ENCODE assay signal across 9 cellular contexts in genomic region chr5:124806026-124806856, GRCh38. TPM values are rescaled to one million over a fixed set of nuclear protein-coding genes. Genes with fewer than 3 reads are reported as not detected.
DNase-seq lines count a peak whose midpoint lies in the region; ATAC-seq, FAIRE-seq and TF ChIP-seq lines count a peak whose summit lies in the region.
"Had no signal": no experiment of that assay in that cellular context is flagged by ENCODE, and none has a peak within 500 bp of the region (broad histone marks: within the 10 kb centered on the region; RNA-seq: fewer than 3 reads in every experiment).

No MANE protein-coding gene starts in this region.

- no peaks in the 10 kb centered on the region for H3K27me3 Mint-ChIP-seq in neural crest cell (ENCODE audit: low read depth)
- H3K27me3 Mint-ChIP-seq in activated CD4-positive, alpha-beta T cell treated with anti-CD3 and anti-CD28 coated beads, Interleukin-2, amount 10 ng/mL, durations not matched to agents 7 days and 5 days, result no peaks in the 10 kb centered on the region
- H3K27me3 Mint-ChIP-seq: brain had no signal

- no peaks in the 10 kb centered on the region for H3K79me2 ChIP-seq in OCI-LY7 (ENCODE audit: insufficient read depth, low read depth, low read length)

- no peaks in the 10 kb centered on the region for H3K36me3 ChIP-seq in OCI-LY7 (ENCODE audit: insufficient read depth, low read length)

- POLR2A ChIA-PET in OCI-LY7 (lab: Charles Lee), result interaction anchor here (0.7 to 1.1 kb wide), 4 partner anchors 18 to 356 kb away, joined by 3 to 4 read pairs (median 3); no protein-coding TSS in a partner anchor
- POLR2A ChIA-PET in activated CD4-positive, alpha-beta T cell treated with anti-CD3 and anti-CD28 coated beads, Interleukin-2, amount 10 ng/mL, durations not matched to agents 7 days and 5 days (lab: Charles Lee), result no interaction called here

- H3K4me3 ChIP-seq in OCI-LY7 (ENCODE audit: low read depth, low read length, poor library complexity, severe bottlenecking), result no peak overlapping the region

- intact Hi-C loops in OCI-LY7 (cut with micrococcal nuclease; ENCODE audit: unreplicated experiment), result no loop called here

- DNase-seq in HTR-8/SVneo (ENCODE audit: insufficient read length, low spot score) (peak; percentile 42), OCI-LY7 (ENCODE audit: low spot score) (no peak), fibroblast of the conjunctiva (ENCODE audit: low read depth) (peak; percentile 54), neural crest cell (ENCODE audit: low read depth, low spot score) (peak; percentile 45), T1000 (lab: John Stamatoyannopoulos, UW) (no peak)
- DNase-seq in activated CD4-positive, alpha-beta T cell treated with anti-CD3 and anti-CD28 coated beads, Interleukin-2, amount 10 ng/mL, durations not matched to agents 7 days and 5 days, result no peak

- no peak overlapping the region for H3K4me2 ChIP-seq in OCI-LY7 (ENCODE audit: low read length)

- peaks cover 60% of the 10 kb centered on the region for H3K4me1 Mint-ChIP-seq in neural crest cell
- no peaks in the 10 kb centered on the region for H3K4me1 Mint-ChIP-seq in activated CD4-positive, alpha-beta T cell treated with anti-CD3 and anti-CD28 coated beads, Interleukin-2, amount 10 ng/mL, durations not matched to agents 7 days and 5 days

- no peaks in the 10 kb centered on the region for H3K9me3 ChIP-seq in OCI-LY7 (ENCODE audit: low read length)

- peak overlapping the region; percentile 30; the same call in 1 of the 2 replicates for H2AFZ ChIP-seq in OCI-LY7 (ENCODE audit: low read length)

- no peaks in the 10 kb centered on the region for H3K9me3 Mint-ChIP-seq in neural crest cell
- no peaks in the 10 kb centered on the region for H3K9me3 Mint-ChIP-seq in activated CD4-positive, alpha-beta T cell treated with anti-CD3 and anti-CD28 coated beads, Interleukin-2, amount 10 ng/mL, durations not matched to agents 7 days and 5 days

- no peak for FAIRE-seq in HTR-8/SVneo (lab: Jason Lieb, UNC)

- H3K9me2 ChIP-seq in OCI-LY7 (ENCODE audit: insufficient read depth, low read length), result no peaks in the 10 kb centered on the region

- H3K27ac Mint-ChIP-seq in neural crest cell (ENCODE audit: unreplicated experiment), result no peak overlapping the region
- no peak overlapping the region for H3K27ac Mint-ChIP-seq in activated CD4-positive, alpha-beta T cell treated with anti-CD3 and anti-CD28 coated beads, Interleukin-2, amount 10 ng/mL, durations not matched to agents 7 days and 5 days

- no peak overlapping the region for H3K27ac ChIP-seq in OCI-LY7 (ENCODE audit: low read depth, low read length, poor library complexity, severe bottlenecking)

- TF ChIP-seq CTCF in OCI-LY7 (conservative IDR thresholded peaks at IDR 0.05; ENCODE audit: low read length), result no peak
- TF ChIP-seq CTCF in neural crest cell (conservative IDR thresholded peaks at IDR 0.05), result no peak

- H3K36me3 Mint-ChIP-seq in neural crest cell (ENCODE audit: low read depth), result no peaks in the 10 kb centered on the region
- no peaks in the 10 kb centered on the region for H3K36me3 Mint-ChIP-seq in activated CD4-positive, alpha-beta T cell treated with anti-CD3 and anti-CD28 coated beads, Interleukin-2, amount 10 ng/mL, durations not matched to agents 7 days and 5 days (ENCODE audit: low read depth)
- H3K36me3 Mint-ChIP-seq: brain had no signal

- no peaks in the 10 kb centered on the region for H3K4me1 ChIP-seq in OCI-LY7 (ENCODE audit: insufficient read depth, low read length, poor library complexity, severe bottlenecking)

- no TSS peak for BruUV-seq in OCI-LY7 (replicated peaks; lab: Mats Ljungman, UMichigan)

- H4K20me1 ChIP-seq in OCI-LY7 (ENCODE audit: insufficient read depth, low read length), result no peaks in the 10 kb centered on the region

- CTCF ChIA-PET in OCI-LY7 (lab: Charles Lee; ENCODE audit: unreplicated experiment), result no interaction called here
- CTCF ChIA-PET in activated CD4-positive, alpha-beta T cell treated with anti-CD3 and anti-CD28 coated beads, Interleukin-2, amount 10 ng/mL, durations not matched to agents 7 days and 5 days (lab: Charles Lee), result no interaction called here

- no peak for ATAC-seq in GM19324 (IDR thresholded peaks at IDR 0.05; ENCODE audit: low FRiP score, unreplicated experiment)
- ATAC-seq in HG03378 (IDR thresholded peaks at IDR 0.05; ENCODE audit: unreplicated experiment), result no peak

- H3K4me3 Mint-ChIP-seq in neural crest cell, result no peak overlapping the region
- H3K4me3 Mint-ChIP-seq in activated CD4-positive, alpha-beta T cell treated with anti-CD3 and anti-CD28 coated beads, Interleukin-2, amount 10 ng/mL, durations not matched to agents 7 days and 5 days, result no peak overlapping the region

RNA-seq across cellular contexts. Expression of gene ZNF608, which starts 59.8 kb away (rescaled TPM):
- total RNA-seq in OCI-LY7 (2014; rRNA removed; shearing (Covaris generic)), result 22.6 and 25.7 TPM in 2 replicates
- total RNA-seq in OCI-LY7 (2022) (58.8 and 61.4 TPM in 2 replicates), neural crest cell (106 and 107 TPM in 2 replicates)
- not detected for total RNA-seq in activated CD4-positive, alpha-beta T cell treated with anti-CD3 and anti-CD28 coated beads, Interleukin-2, amount 10 ng/mL, durations not matched to agents 7 days and 5 days

Comparison
In these comparisons a context has a peak if more than half of its experiments do, and no peak if none do; other contexts are left out.
1. DNase-seq: peak in HTR-8/SVneo (single experiment), fibroblast of the conjunctiva (single experiment) and neural crest cell (single experiment); none in OCI-LY7 (single experiment), activated CD4-positive, alpha-beta T cell treated with anti-CD3 and anti-CD28 coated beads, Interleukin-2, amount 10 ng/mL, durations not matched to agents 7 days and 5 days (single experiment) and T1000 (single experiment).
2. RNA of gene ZNF608, which starts 59.8 kb away (total RNA-seq): 106 to 107 TPM in neural crest cell and 22.6 to 61.4 TPM in OCI-LY7; not detected in activated CD4-positive, alpha-beta T cell treated with anti-CD3 and anti-CD28 coated beads, Interleukin-2, amount 10 ng/mL, durations not matched to agents 7 days and 5 days; every median in the first group is over 10 times any median in the second.